Comparison of ENCODE assay signal across 24 cellular contexts in genomic region chr3:102169915-102170479, GRCh38.
DNase-seq lines count a peak whose midpoint lies in the region; ATAC-seq, FAIRE-seq and TF ChIP-seq lines count a peak whose summit lies in the region.
"Had no signal": no experiment of that assay in that cellular context is flagged by ENCODE, and none has a peak within 500 bp of the region (broad histone marks: within the 10 kb centered on the region; RNA-seq: fewer than 3 reads in every experiment).

No MANE protein-coding gene starts in this region.

- dilution Hi-C loops in endothelial cell of umbilical vein (cut with MboI; ENCODE audit: extremely low pct_ligation_motif_present, low sequenced_read_pairs) = loop anchor here (25.0 kb wide), 1 partner anchor 308 kb away; no protein-coding TSS in a partner anchor

- H3K27me3 ChIP-seq in right cardiac atrium (ENCODE audit: control insufficient read depth, insufficient read depth) (no peaks in the 10 kb centered on the region), Loucy (ENCODE audit: insufficient read depth, low read length, poor library complexity, severe bottlenecking) (no peaks in the 10 kb centered on the region), endothelial cell of umbilical vein (ENCODE audit: control insufficient read depth in 2 of 2, insufficient read depth in 2 of 2, low read length in 2 of 2) (no peaks in the 10 kb centered on the region), uterus (no peaks in the 10 kb centered on the region)
- H3K27me3 ChIP-seq: BLaER1, Peyer's patch, SJCRH30 had no signal

- H3K4me1 ChIP-seq in right cardiac atrium (ENCODE audit: control insufficient read depth, insufficient read depth, low read length) = no peaks in the 10 kb centered on the region
- H3K4me1 ChIP-seq in Loucy (ENCODE audit: insufficient read depth, low read length, poor library complexity, severe bottlenecking) = no peaks in the 10 kb centered on the region
- peaks cover 19% of the 10 kb centered on the region for H3K4me1 ChIP-seq in endothelial cell of umbilical vein (ENCODE audit: control insufficient read depth, extremely low read depth, insufficient read depth, low read length)
- no peaks in the 10 kb centered on the region for H3K4me1 ChIP-seq in uterus
- H3K4me1 ChIP-seq: BLaER1, Peyer's patch, SJCRH30 had no signal

- FAIRE-seq in endothelial cell of umbilical vein (lab: Jason Lieb, UNC) (no peak), HTR-8/SVneo (lab: Jason Lieb, UNC) (no peak)
- FAIRE-seq: G401.6, GM18507, K562 had no signal

- no peaks in the 10 kb centered on the region for H3F3A ChIP-seq in Loucy (ENCODE audit: low read depth)

- no peak overlapping the region for H3K4me2 ChIP-seq in Loucy (ENCODE audit: low read depth, low read length, poor library complexity, severe bottlenecking)
- H3K4me2 ChIP-seq in endothelial cell of umbilical vein (ENCODE audit: insufficient read depth, low read length) = no peak overlapping the region
- H3K4me2 ChIP-seq: BLaER1 had no signal

- H3K27ac ChIP-seq in right cardiac atrium (ENCODE audit: low read length) (no peak overlapping the region), endothelial cell of umbilical vein (ENCODE audit: insufficient read depth, low read depth, low read length) (no peak overlapping the region), uterus (peak overlapping the region; percentile 27 to 43)
- H3K27ac ChIP-seq: BLaER1, Peyer's patch, SJCRH30 had no signal

- H3K9me2 ChIP-seq in Loucy (replicated peaks; ENCODE audit: low read depth, low read length) = no peaks in the 10 kb centered on the region

- intact Hi-C loops in left ventricle myocardium superior (cut with micrococcal nuclease) (no loop called here), right cardiac atrium (cut with DNase I) (no loop called here), endothelial cell of umbilical vein (cut with micrococcal nuclease) (loop anchor here (5.0 kb wide), 1 partner anchor 168 kb away; no protein-coding TSS in a partner anchor), uterus (cut with DNase I; ENCODE audit: low total_unique reads) (no loop called here)

- TF ChIP-seq CTCF in Loucy (conservative IDR thresholded peaks at IDR 0.05; ENCODE audit: low read length) (no peak), endothelial cell of umbilical vein (IDR thresholded peaks at IDR 0.05; ENCODE audit: extremely low read depth in 1 of 2, insufficient read depth in 1 of 2, low read depth in 1 of 2, low read length in 2 of 2) (no peak), uterus (IDR thresholded peaks at IDR 0.05) (no peak)

- no peak for DNase-seq in left ventricle myocardium superior
- no peak for DNase-seq in right cardiac atrium
- DNase-seq in endothelial cell of umbilical vein (ENCODE audit: low read depth, low spot score) = no peak
- DNase-seq in uterus = no peak
- DNase-seq in HTR-8/SVneo (ENCODE audit: insufficient read length, low spot score) = no peak
- no peak for DNase-seq in activated CD8-positive, alpha-beta memory T cell treated with anti-CD3 and anti-CD28 coated beads for 24 hours
- DNase-seq: CD4-positive, alpha-beta T cell; COR-L47; DMS153; H7; MM.1S; NCI-H1048; NCI-H1436 treated with DMSO at 0.1 percent for 48 hours; NCI-H1930; NCI-H2227 treated with DMSO at 0.1 percent for 48 hours; NCI-H510A; Peyer's patch; SJCRH30 had no signal

- H3K4me3 ChIP-seq in right cardiac atrium (ENCODE audit: low read length) (no peak overlapping the region), Loucy (ENCODE audit: low read length, poor library complexity, severe bottlenecking) (no peak overlapping the region), endothelial cell of umbilical vein (replicated peaks in 1 of 3; ENCODE audit: insufficient read depth in 1 of 3, low read depth in 1 of 3, low read length in 3 of 3) (no peak overlapping the region), uterus (no peak overlapping the region)
- H3K4me3 ChIP-seq: BLaER1, K562, Peyer's patch, SJCRH30 had no signal

- H2AFZ ChIP-seq in Loucy (ENCODE audit: low read length) = peak overlapping the region; percentile 9
- H2AFZ ChIP-seq in endothelial cell of umbilical vein (ENCODE audit: low read depth, low read length) = peak overlapping the region; percentile 16

- H3K9me1 ChIP-seq in endothelial cell of umbilical vein (replicated peaks; ENCODE audit: control insufficient read depth, extremely low read depth, insufficient read depth, low read length) = no peaks in the 10 kb centered on the region

- TF ChIP-seq POLR2A in endothelial cell of umbilical vein (IDR thresholded peaks at IDR 0.05; ENCODE audit: low read depth, low read length) (no peak), uterus (IDR thresholded peaks at IDR 0.05) (no peak)

- H3K9ac ChIP-seq in Loucy (ENCODE audit: low read depth, low read length, poor library complexity, severe bottlenecking) = no peak overlapping the region
- H3K9ac ChIP-seq in endothelial cell of umbilical vein (replicated peaks; ENCODE audit: extremely low read depth, insufficient read depth, low read length) = no peak overlapping the region
- H3K9ac ChIP-seq: BLaER1 had no signal

- no peaks in the 10 kb centered on the region for H3K9me3 ChIP-seq in right cardiac atrium (ENCODE audit: control insufficient read depth, low read length)
- no peaks in the 10 kb centered on the region for H3K9me3 ChIP-seq in Loucy (ENCODE audit: insufficient read depth, low read depth, low read length)
- H3K9me3 ChIP-seq in endothelial cell of umbilical vein (replicated peaks; ENCODE audit: control insufficient read depth, insufficient read depth, low read length) = no peaks in the 10 kb centered on the region
- H3K9me3 ChIP-seq in uterus = no peaks in the 10 kb centered on the region
- H3K9me3 ChIP-seq: BLaER1, Peyer's patch had no signal

- POLR2A ChIA-PET in endothelial cell of umbilical vein (lab: Charles Lee) = no interaction called here

- ATAC-seq in left ventricle myocardium superior (peak; percentile 61), right cardiac atrium (no peak), HG02852 (IDR thresholded peaks at IDR 0.05; ENCODE audit: unreplicated experiment) (no peak)
- ATAC-seq: K562 had no signal

- CTCF ChIA-PET in endothelial cell of umbilical vein (lab: Charles Lee) = interaction anchor here (1.9 kb wide), 1 partner anchor 10 kb away, joined by 4 read pairs; no protein-coding TSS in a partner anchor

- H4K20me1 ChIP-seq in Loucy (ENCODE audit: insufficient read depth, low read length, poor library complexity, severe bottlenecking) (no peaks in the 10 kb centered on the region), endothelial cell of umbilical vein (replicated peaks; ENCODE audit: control insufficient read depth, extremely low read depth, insufficient read depth, low read length) (no peaks in the 10 kb centered on the region)
- H4K20me1 ChIP-seq: BLaER1 had no signal

- H3K36me3 ChIP-seq in Loucy (ENCODE audit: insufficient read depth, low read length) = no peaks in the 10 kb centered on the region
- no peaks in the 10 kb centered on the region for H3K36me3 ChIP-seq in endothelial cell of umbilical vein (ENCODE audit: control insufficient read depth in 2 of 2, extremely low read depth in 1 of 2, insufficient read depth in 2 of 2, low read length in 2 of 2)
- no peaks in the 10 kb centered on the region for H3K36me3 ChIP-seq in uterus
- H3K36me3 ChIP-seq: BLaER1, Peyer's patch, SJCRH30 had no signal

- 88% methylated on average over 1 of the region's 1 CpG for WGBS in right cardiac atrium

- BruUV-seq in endothelial cell of umbilical vein (replicated peaks; lab: Mats Ljungman, UMichigan) = no TSS peak

- no peaks in the 10 kb centered on the region for H3K79me2 ChIP-seq in Loucy (ENCODE audit: insufficient read depth, low read length)
- H3K79me2 ChIP-seq in endothelial cell of umbilical vein (ENCODE audit: control insufficient read depth, insufficient read depth, low read length) = no peaks in the 10 kb centered on the region

TF ChIP-seq in endothelial cell of umbilical vein, 7 proteins besides CTCF, POLR2A, EP300 and RAD21:
- no peak for TF ChIP-seq FOS (IDR thresholded peaks at IDR 0.05; ENCODE audit: borderline replicate concordance, insufficient read depth, low read length)
- no peak for TF ChIP-seq MYC (IDR thresholded peaks at IDR 0.05; ENCODE audit: low read depth, low read length)
- no peak for TF ChIP-seq MAX (IDR thresholded peaks at IDR 0.05; ENCODE audit: insufficient read depth, insufficient read length)
- no peak for TF ChIP-seq GATA2 (IDR thresholded peaks at IDR 0.05; ENCODE audit: insufficient read depth, insufficient read length, low read depth, low read length)
- no peak for TF ChIP-seq EZH2 (IDR thresholded peaks at IDR 0.05; ENCODE audit: borderline replicate concordance, low read depth, low read length, severe bottlenecking)
- TF ChIP-seq POLR2AphosphoS5 (IDR thresholded peaks at IDR 0.05; ENCODE audit: insufficient read depth, low read depth, low read length) = no peak
- no peak for TF ChIP-seq JUN (IDR thresholded peaks at IDR 0.05; ENCODE audit: borderline replicate concordance, insufficient read depth, insufficient read length, low read depth)

Comparison
In these comparisons a context has a peak if more than half of its experiments do, and no peak if none do; other contexts are left out.
1. H3K27ac ChIP-seq: peak in uterus (2 of 2); none in right cardiac atrium (single experiment) and endothelial cell of umbilical vein (single experiment).